Comparison of ENCODE assay signal across 21 cellular contexts in the genomic region with DNA sequence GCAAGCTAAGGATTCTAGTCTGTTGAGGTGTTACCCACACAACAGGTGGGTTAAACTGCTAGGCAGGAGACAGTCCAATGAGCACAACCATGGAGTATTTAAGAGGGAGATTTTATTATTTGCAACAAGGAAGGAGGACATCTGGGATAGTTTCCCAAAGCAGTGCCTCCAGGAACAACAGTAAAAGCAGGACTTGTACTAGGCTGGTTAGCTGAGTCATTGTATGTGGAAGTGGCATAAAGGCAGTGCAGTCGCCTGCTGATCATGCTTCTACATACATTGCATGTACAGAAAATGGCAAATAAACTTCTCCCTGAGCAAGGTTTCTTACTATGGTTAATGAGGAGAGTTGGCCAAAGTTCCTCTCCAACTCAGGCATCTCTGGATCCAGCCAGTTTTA. TPM values are rescaled to one million over a fixed set of nuclear protein-coding genes. Genes with fewer than 3 reads are reported as not detected.
"Had no signal": no experiment of that assay in that cellular context is flagged by ENCODE, and none has a peak within 500 bp of the region (broad histone marks: within the 10 kb centered on the region; RNA-seq: fewer than 3 reads in every experiment).

No MANE protein-coding gene starts in this region.

- H3K9me3 ChIP-seq: adrenal gland, esophagus muscularis mucosa, prostate gland, right lobe of liver, transverse colon had no signal

- DNase-seq: activated CD4-positive, alpha-beta T cell treated with anti-CD3 and anti-CD28 coated beads, Interleukin-2, amount 50 U/mL, for 4 hours; activated naive CD4-positive, alpha-beta T cell treated with Interleukin-2 at 50 U/mL for 16 hours; adrenal gland; effector CD4-positive, alpha-beta T cell; islet precursor cell; occipital lobe; right lobe of liver; stimulated activated CD4-positive, alpha-beta T cell treated with anti-CD3 and anti-CD28 coated beads, Interleukin-4, amount 100 ng/mL, for 4 hours; stimulated activated CD8-positive, alpha-beta memory T cell treated with anti-CD3 and anti-CD28 coated beads, Interleukin-4, amount 100 ng/mL, for 48 hours; stimulated activated naive CD8-positive, alpha-beta T cell treated with anti-CD3 and anti-CD28 coated beads, Interleukin-15, Interleukin-2, amounts not matched to agents 100 U/mL and 50 U/mL, for 24 hours; T-helper 9 cell; transverse colon had no signal

- H3K27ac Mint-ChIP-seq: activated T-helper 17 cell treated with anti-CD3 and anti-CD28 coated beads, Interleukin-2, amount 50 U/mL, for 72 hours; nephron had no signal

- ATAC-seq: activated CD4-positive, CD25-positive, alpha-beta regulatory T cell treated with anti-CD3 and anti-CD28 coated beads, Interleukin-2, amount 50 U/mL, for 24 hours; activated T-helper 17 cell treated with anti-CD3 and anti-CD28 coated beads, Interleukin-2, amount 50 U/mL, for 72 hours; left lobe of liver; stimulated activated naive CD8-positive, alpha-beta T cell treated with anti-CD3 and anti-CD28 coated beads, Interleukin-15, Interleukin-2, amounts not matched to agents 100 U/mL and 50 U/mL, for 24 hours had no signal

- H3K27me3 ChIP-seq: hepatocyte, right lobe of liver, transverse colon had no signal

- H3K4me3 Mint-ChIP-seq: nephron had no signal

- H3K27me3 Mint-ChIP-seq: activated T-helper 17 cell treated with anti-CD3 and anti-CD28 coated beads, Interleukin-2, amount 50 U/mL, for 72 hours had no signal

- H3K27ac ChIP-seq: adrenal gland, esophagus muscularis mucosa, prostate gland, right lobe of liver had no signal

- H3K4me1 ChIP-seq: adrenal gland, esophagus muscularis mucosa, prostate gland had no signal

- H3K9me3 Mint-ChIP-seq: activated T-helper 17 cell treated with anti-CD3 and anti-CD28 coated beads, Interleukin-2, amount 50 U/mL, for 72 hours; nephron had no signal

- H3K36me3 ChIP-seq: adrenal gland, esophagus muscularis mucosa, prostate gland, right lobe of liver, transverse colon had no signal

- H3K4me3 ChIP-seq: adrenal gland, esophagus muscularis mucosa, hepatocyte, prostate gland, right lobe of liver, smooth muscle cell, transverse colon had no signal

RNA-seq across cellular contexts. Expression of gene CYTIP, which starts 46.1 kb away (rescaled TPM):
- total RNA-seq: lung microvascular endothelial cell, smooth muscle cell had no signal
